15 cellular contexts compared by ENCODE assay signal in genomic region chr3:13266005-13266404, GRCh38.
DNase-seq lines count a peak whose midpoint lies in the region; ATAC-seq and TF ChIP-seq lines count a peak whose summit lies in the region.
"Had no signal": no experiment of that assay in that cellular context is flagged by ENCODE, and none has a peak within 500 bp of the region (broad histone marks: within the 10 kb centered on the region; RNA-seq: fewer than 3 reads in every experiment).

No MANE protein-coding gene starts in this region.

- no peaks in the 10 kb centered on the region for H3F3A ChIP-seq in neural progenitor cell (ENCODE audit: low read depth)

- H3K4me1 ChIP-seq in BLaER1, result peaks cover 87% of the 10 kb centered on the region
- peaks cover 7% of the 10 kb centered on the region for H3K4me1 ChIP-seq in neural progenitor cell

- DNase-seq in neural progenitor cell (ENCODE audit: low spot score), result no peak
- DNase-seq in NCI-H510A treated with DMSO at 0.1 percent for 48 hours (lab: John Stamatoyannopoulos, UW), result no peak
- no peak for DNase-seq in CD1c-positive myeloid dendritic cell (ENCODE audit: extremely low spot score)
- DNase-seq: CD4-positive, alpha-beta T cell; DMS79; GOT3; HCEC 1CT; HFFc6 had no signal

- no peak overlapping the region for H3K4me3 ChIP-seq in BLaER1
- no peak overlapping the region for H3K4me3 ChIP-seq in neural progenitor cell
- H3K4me3 ChIP-seq: A549, GM12878, K562 had no signal

- no peak overlapping the region for H2AFZ ChIP-seq in neural progenitor cell (replicated peaks)

- TF ChIP-seq CTCF in neural progenitor cell (IDR thresholded peaks at IDR 0.05), result no peak

- H3K36me3 ChIP-seq in BLaER1, result no peaks in the 10 kb centered on the region
- H3K36me3 ChIP-seq in neural progenitor cell, result no peaks in the 10 kb centered on the region

- H3K4me3 Mint-ChIP-seq in neural progenitor cell, result peak overlapping the region; percentile 33
- H3K4me3 Mint-ChIP-seq: CD4-positive, alpha-beta T cell; HFFc6 had no signal

- H3K27me3 ChIP-seq in BLaER1, result no peaks in the 10 kb centered on the region
- no peaks in the 10 kb centered on the region for H3K27me3 ChIP-seq in neural progenitor cell

- H3K9ac ChIP-seq in BLaER1, result peak overlapping the region; percentile 10; the same call in 1 of the 2 replicates
- H3K9ac ChIP-seq in neural progenitor cell, result no peak overlapping the region

- H3K36me3 Mint-ChIP-seq in neural progenitor cell, result no peaks in the 10 kb centered on the region

- H3K4me2 ChIP-seq in BLaER1 (peak overlapping the region; percentile 88), neural progenitor cell (no peak overlapping the region)
- H3K4me2 ChIP-seq: A549 had no signal

- peaks cover 39% of the 10 kb centered on the region for H3K4me1 Mint-ChIP-seq in neural progenitor cell

- H3K9me3 ChIP-seq in BLaER1 (peaks cover 13% of the 10 kb centered on the region), neural progenitor cell (ENCODE audit: low read depth) (no peaks in the 10 kb centered on the region)

- no peak for ATAC-seq in GM18907 (IDR thresholded peaks at IDR 0.05; ENCODE audit: unreplicated experiment)
- ATAC-seq: A549, GM12878, K562 had no signal

- H3K9me3 Mint-ChIP-seq in neural progenitor cell, result peaks cover 10% of the 10 kb centered on the region
- H3K9me3 Mint-ChIP-seq: CD4-positive, alpha-beta T cell had no signal

- H3K27ac ChIP-seq in BLaER1 (peak overlapping the region; percentile 42; the same call in 1 of the 2 replicates), angular gyrus (ENCODE audit: low read depth, low read length) (peak overlapping the region; percentile 20), neural progenitor cell (no peak overlapping the region), temporal lobe (ENCODE audit: low read depth, low read length) (peak overlapping the region; percentile 9)
- H3K27ac ChIP-seq: A549 had no signal

- H3K27me3 Mint-ChIP-seq in neural progenitor cell (ENCODE audit: insufficient read depth, low read depth), result peaks cover 14% of the 10 kb centered on the region

- H4K20me1 ChIP-seq in BLaER1, result no peaks in the 10 kb centered on the region
- H4K20me1 ChIP-seq in neural progenitor cell (ENCODE audit: low read depth), result no peaks in the 10 kb centered on the region

- peak overlapping the region; percentile 26 for H3K27ac Mint-ChIP-seq in neural progenitor cell
- H3K27ac Mint-ChIP-seq: CD4-positive, alpha-beta T cell; HFFc6 had no signal

- H3K79me2 ChIP-seq in neural progenitor cell (ENCODE audit: low read depth), result no peaks in the 10 kb centered on the region
